In the genomic region with DNA sequence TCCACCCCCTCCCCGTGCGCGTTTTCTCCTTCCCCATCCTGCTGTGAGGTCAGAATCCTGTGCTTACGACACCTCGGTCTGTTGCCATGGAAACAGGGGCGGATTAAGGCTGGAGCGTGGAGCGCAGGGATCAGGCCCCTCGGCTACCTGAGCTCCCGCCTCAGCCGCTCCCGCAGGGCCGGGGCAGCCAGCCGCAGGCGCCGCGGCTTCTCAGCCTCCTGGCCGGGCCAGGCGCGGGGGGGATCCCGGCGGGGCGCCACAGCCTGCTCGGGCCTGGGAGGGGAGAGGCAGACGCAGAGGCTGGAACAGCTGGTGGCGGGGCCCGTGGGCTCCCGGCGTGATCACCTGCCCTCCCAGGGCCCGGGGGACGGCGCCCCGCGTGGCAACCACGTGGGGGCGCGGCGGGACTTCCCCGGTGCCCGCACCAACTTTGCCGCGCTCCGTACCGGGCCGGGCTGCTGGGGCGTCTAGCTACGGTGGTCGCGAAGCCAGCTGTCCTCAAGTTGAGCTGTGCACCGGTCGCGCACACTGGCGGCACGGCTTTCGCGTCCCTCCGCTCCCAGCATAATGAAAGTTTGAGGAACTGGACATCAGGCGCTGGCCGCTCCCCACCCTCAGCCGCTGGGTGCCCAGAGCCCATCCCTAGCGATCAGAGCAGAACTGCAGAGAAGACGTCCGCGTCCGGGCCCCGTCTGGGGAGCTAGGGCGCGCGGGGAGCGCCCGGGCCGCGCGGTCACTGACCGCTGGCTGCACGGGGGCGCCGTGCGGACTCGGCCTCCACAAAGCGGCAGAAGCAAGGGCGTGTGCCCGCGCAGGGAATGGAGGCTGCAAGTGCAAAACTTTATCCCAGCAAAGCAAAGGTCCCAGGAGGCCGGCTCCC, we compare ENCODE assay signal across 1 cellular context.
TF ChIP-seq lines count a peak whose summit lies in the region.

No MANE protein-coding gene starts in this region.

TF ChIP-seq in GM12878, 131 proteins besides CTCF, POLR2A, EP300 and RAD21:
- TF ChIP-seq HDAC6 (IDR thresholded peaks at IDR 0.05; ENCODE audit: unreplicated experiment) (peak; percentile 87), FOXK2 (IDR thresholded peaks at IDR 0.05) (no peak), RBBP5 (conservative IDR thresholded peaks at IDR 0.05) (no peak), IKZF2 (IDR thresholded peaks at IDR 0.05) (no peak), CREB1 (IDR thresholded peaks at IDR 0.05; ENCODE audit: low read depth) (no peak)
- TF ChIP-seq, protein P1, sequence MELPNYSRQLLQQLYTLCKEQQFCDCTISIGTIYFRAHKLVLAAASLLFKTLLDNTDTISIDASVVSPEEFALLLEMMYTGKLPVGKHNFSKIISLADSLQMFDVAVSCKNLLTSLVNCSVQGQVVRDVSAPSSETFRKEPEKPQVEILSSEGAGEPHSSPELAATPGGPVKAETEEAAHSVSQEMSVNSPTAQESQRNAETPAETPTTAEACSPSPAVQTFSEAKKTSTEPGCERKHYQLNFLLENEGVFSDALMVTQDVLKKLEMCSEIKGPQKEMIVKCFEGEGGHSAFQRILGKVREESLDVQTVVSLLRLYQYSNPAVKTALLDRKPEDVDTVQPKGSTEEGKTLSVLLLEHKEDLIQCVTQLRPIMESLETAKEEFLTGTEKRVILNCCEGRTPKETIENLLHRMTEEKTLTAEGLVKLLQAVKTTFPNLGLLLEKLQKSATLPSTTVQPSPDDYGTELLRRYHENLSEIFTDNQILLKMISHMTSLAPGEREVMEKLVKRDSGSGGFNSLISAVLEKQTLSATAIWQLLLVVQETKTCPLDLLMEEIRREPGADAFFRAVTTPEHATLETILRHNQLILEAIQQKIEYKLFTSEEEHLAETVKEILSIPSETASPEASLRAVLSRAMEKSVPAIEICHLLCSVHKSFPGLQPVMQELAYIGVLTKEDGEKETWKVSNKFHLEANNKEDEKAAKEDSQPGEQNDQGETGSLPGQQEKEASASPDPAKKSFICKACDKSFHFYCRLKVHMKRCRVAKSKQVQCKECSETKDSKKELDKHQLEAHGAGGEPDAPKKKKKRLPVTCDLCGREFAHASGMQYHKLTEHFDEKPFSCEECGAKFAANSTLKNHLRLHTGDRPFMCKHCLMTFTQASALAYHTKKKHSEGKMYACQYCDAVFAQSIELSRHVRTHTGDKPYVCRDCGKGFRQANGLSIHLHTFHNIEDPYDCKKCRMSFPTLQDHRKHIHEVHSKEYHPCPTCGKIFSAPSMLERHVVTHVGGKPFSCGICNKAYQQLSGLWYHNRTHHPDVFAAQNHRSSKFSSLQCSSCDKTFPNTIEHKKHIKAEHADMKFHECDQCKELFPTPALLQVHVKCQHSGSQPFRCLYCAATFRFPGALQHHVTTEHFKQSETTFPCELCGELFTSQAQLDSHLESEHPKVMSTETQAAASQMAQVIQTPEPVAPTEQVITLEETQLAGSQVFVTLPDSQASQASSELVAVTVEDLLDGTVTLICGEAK (IDR thresholded peaks at IDR 0.05; ENCODE audit: borderline replicate concordance) = no peak
- TF ChIP-seq, protein P2, sequence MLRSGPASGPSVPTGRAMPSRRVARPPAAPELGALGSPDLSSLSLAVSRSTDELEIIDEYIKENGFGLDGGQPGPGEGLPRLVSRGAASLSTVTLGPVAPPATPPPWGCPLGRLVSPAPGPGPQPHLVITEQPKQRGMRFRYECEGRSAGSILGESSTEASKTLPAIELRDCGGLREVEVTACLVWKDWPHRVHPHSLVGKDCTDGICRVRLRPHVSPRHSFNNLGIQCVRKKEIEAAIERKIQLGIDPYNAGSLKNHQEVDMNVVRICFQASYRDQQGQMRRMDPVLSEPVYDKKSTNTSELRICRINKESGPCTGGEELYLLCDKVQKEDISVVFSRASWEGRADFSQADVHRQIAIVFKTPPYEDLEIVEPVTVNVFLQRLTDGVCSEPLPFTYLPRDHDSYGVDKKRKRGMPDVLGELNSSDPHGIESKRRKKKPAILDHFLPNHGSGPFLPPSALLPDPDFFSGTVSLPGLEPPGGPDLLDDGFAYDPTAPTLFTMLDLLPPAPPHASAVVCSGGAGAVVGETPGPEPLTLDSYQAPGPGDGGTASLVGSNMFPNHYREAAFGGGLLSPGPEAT (IDR thresholded peaks at IDR 0.05; ENCODE audit: low read depth) = no peak
